ENCODE assay signal across 2 cellular contexts in the genomic region with DNA sequence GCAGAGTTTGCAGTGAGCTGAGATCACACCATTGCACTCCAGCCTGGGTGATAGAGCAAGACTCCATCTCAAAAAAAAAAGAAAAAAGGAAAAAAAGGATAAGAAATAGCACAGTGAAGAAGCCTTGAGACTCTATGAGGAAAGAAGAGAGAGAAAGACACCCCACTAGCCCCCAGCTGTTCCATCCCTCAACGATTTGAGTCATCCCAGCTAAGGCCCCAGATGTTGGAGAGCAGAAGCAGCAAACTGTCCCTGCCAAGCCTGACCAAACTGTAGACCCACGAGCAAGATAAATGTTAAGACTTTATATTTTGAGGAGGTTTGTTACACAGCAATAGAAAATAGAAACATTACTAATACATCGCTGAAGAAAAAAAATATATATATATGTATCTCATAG. TPM values are rescaled to one million over a fixed set of nuclear protein-coding genes. Genes with fewer than 3 reads are reported as not detected.
"Had no signal": no experiment of that assay in that cellular context is flagged by ENCODE, and none has a peak within 500 bp of the region (broad histone marks: within the 10 kb centered on the region; RNA-seq: fewer than 3 reads in every experiment).

No MANE protein-coding gene starts in this region.

RNA-seq across cellular contexts. Expression of gene HSF2BP, which starts 42.4 kb away (rescaled TPM):
- total RNA-seq: cardiac septum had no signal
- polyA plus RNA-seq: aorta had no signal
